14 cellular contexts compared by ENCODE assay signal in the genomic region with DNA sequence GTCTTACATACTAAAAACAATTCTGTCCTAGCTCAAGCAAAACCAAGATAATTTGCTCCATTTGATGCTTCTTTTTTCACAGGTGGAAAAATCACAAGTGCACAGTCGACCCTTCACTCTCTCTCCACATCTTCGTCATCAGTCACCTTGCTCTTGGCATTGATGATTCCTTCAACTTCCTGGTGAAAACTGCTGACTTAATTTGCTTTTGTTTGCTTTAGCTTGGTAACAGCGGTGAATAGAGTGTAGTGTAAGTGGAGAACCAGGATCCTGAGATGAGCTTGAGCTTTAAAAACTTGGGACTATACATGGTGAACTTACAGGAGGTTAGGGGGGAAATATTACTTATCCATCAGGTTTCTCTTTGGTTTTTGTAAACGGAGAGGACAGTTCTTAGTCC.
"Had no signal": no experiment of that assay in that cellular context is flagged by ENCODE, and none has a peak within 500 bp of the region (broad histone marks: within the 10 kb centered on the region; RNA-seq: fewer than 3 reads in every experiment).

No MANE protein-coding gene starts in this region.

- DNase-seq: activated B cell treated with CpG ODN at 0.5 μM for 24 hours; activated CD4-positive, alpha-beta T cell treated with anti-CD3 and anti-CD28 coated beads, Interleukin-2, amount 10 ng/mL, durations not matched to agents 24 days and 14 days; activated CD8-positive, alpha-beta memory T cell treated with anti-CD3 and anti-CD28 coated beads for 24 hours; activated naive CD4-positive, alpha-beta T cell treated with anti-CD3 and anti-CD28 coated beads, Interleukin-2, amount 50 U/mL, for 16 hours; activated T-cell treated with anti-CD3 and anti-CD28 coated beads for 4 hours; adrenal gland; central memory CD4-positive, alpha-beta T cell; effector CD4-positive, alpha-beta T cell; gastrocnemius medialis; ovary; stimulated activated CD4-positive, alpha-beta T cell treated with anti-CD3 and anti-CD28 coated beads, Interleukin-2, amount 100 ng/mL, for 48 hours; stimulated activated naive CD4-positive, alpha-beta T cell treated with Interleukin-2 at 50 U/mL for 16 hours had no signal

- H3K27me3 ChIP-seq: adrenal gland, gastrocnemius medialis, ovary had no signal

- H3K4me1 ChIP-seq: adrenal gland, gastrocnemius medialis had no signal

- ATAC-seq: gastrocnemius medialis had no signal

- H3K4me3 ChIP-seq: adrenal gland, coronary artery, gastrocnemius medialis, ovary had no signal

- H3K9me3 ChIP-seq: adrenal gland, gastrocnemius medialis, ovary had no signal

- H3K27ac ChIP-seq: adrenal gland, coronary artery, epithelial cell of prostate, gastrocnemius medialis, ovary had no signal

- H3K36me3 ChIP-seq: adrenal gland, gastrocnemius medialis, ovary had no signal
